Comparison of ENCODE assay signal across 13 cellular contexts in the genomic region with DNA sequence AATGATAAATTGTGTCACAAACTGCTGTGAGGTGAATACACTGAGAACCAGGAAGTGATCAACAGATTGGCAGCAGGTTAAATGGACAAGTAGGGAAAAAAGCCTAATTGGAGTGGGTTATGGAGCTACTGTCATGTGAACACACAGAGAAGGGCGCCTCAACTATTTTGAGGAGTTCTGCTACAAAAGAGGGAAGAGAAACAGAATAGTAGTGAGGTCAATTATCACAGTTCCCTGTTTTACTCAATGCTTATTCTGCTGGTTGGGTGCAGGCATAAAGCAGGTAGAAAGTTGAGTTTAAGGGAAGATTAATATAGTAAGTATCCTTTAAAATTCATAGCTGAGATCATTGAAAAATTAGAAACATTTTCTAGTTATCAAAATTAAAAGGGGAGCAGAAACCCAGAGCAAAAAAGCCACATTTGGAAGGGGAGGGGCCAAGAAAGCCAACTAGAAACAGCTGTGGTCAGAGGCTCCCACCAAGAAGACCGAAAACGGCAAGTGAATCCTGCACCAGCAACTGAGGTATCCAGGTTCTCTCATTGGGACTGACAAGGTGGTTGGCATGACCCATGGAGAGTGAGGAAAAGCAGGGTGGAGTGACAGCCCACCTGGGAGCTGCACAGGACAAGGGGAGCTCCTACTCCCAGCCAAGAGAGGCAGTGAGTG.
DNase-seq lines count a peak whose midpoint lies in the region; ATAC-seq, FAIRE-seq and TF ChIP-seq lines count a peak whose summit lies in the region.
"Had no signal": no experiment of that assay in that cellular context is flagged by ENCODE, and none has a peak within 500 bp of the region (broad histone marks: within the 10 kb centered on the region; RNA-seq: fewer than 3 reads in every experiment).

No MANE protein-coding gene starts in this region.

- H3K4me1 Mint-ChIP-seq in endothelial cell (ENCODE audit: unreplicated experiment), result no peaks in the 10 kb centered on the region

- no peaks in the 10 kb centered on the region for H3K9me3 ChIP-seq in ascending aorta
- H3K9me3 ChIP-seq: HAP-1 had no signal

- no peaks in the 10 kb centered on the region for H3K36me3 Mint-ChIP-seq in endothelial cell (ENCODE audit: low read depth, unreplicated experiment)

- no peak for TF ChIP-seq CTCF in GM20000 (IDR thresholded peaks at IDR 0.05; ENCODE audit: extremely low read depth, missing control alignments)
- no peak for TF ChIP-seq CTCF in ascending aorta (IDR thresholded peaks at IDR 0.05)
- TF ChIP-seq CTCF in endothelial cell (IDR thresholded peaks at IDR 0.05; ENCODE audit: unreplicated experiment), result no peak

- no peaks in the 10 kb centered on the region for H3K4me1 ChIP-seq in ascending aorta
- H3K4me1 ChIP-seq: HAP-1 had no signal

- intact Hi-C loops in ascending aorta (cut with DNase I), result no loop called here

- peak; percentile 62 for ATAC-seq in HG03066 (IDR thresholded peaks at IDR 0.05; ENCODE audit: low read depth, unreplicated experiment)

- no peaks in the 10 kb centered on the region for H3K36me3 ChIP-seq in ascending aorta
- H3K36me3 ChIP-seq: HAP-1 had no signal

- H3K9me3 Mint-ChIP-seq in endothelial cell (ENCODE audit: unreplicated experiment), result peaks cover 7% of the 10 kb centered on the region

- H3K27me3 Mint-ChIP-seq in endothelial cell (ENCODE audit: unreplicated experiment), result peaks cover 4% of the 10 kb centered on the region
- H3K27me3 Mint-ChIP-seq: activated naive CD8-positive, alpha-beta T cell; CD4-positive, alpha-beta T cell had no signal

- no peak for DNase-seq in GM12892 (ENCODE audit: insufficient read length)
- peak; percentile 41 for DNase-seq in GM20000 (ENCODE audit: low spot score)
- no peak for DNase-seq in ascending aorta (ENCODE audit: low spot score in 2 of 2)
- no peak for DNase-seq in AG08395 (ENCODE audit: low spot score)
- no peak for DNase-seq in RPMI8226
- DNase-seq in endothelial cell (ENCODE audit: low spot score), result no peak
- DNase-seq in NCI-H146 treated with DMSO at 0.1 percent for 48 hours (lab: John Stamatoyannopoulos, UW; ENCODE audit: unreplicated experiment), result no peak
- DNase-seq: CD4-positive, alpha-beta T cell; stimulated activated CD4-positive, alpha-beta T cell treated with anti-CD3 and anti-CD28 coated beads, Interleukin-12 subunit alpha, Interleukin-12 subunit beta, amount 100 ng/mL, for 4 hours had no signal

- no peak overlapping the region for H3K27ac Mint-ChIP-seq in endothelial cell (ENCODE audit: unreplicated experiment)
- H3K27ac Mint-ChIP-seq: activated naive CD8-positive, alpha-beta T cell; CD4-positive, alpha-beta T cell had no signal

- peak overlapping the region; percentile 1 to 5 for H3K27ac ChIP-seq in ascending aorta
- H3K27ac ChIP-seq: epithelial cell of prostate had no signal

- H3K4me3 Mint-ChIP-seq in endothelial cell (ENCODE audit: unreplicated experiment), result no peak overlapping the region
- H3K4me3 Mint-ChIP-seq: activated naive CD8-positive, alpha-beta T cell; CD4-positive, alpha-beta T cell had no signal

- FAIRE-seq in GM12892 (lab: Jason Lieb, UNC), result peak; percentile 81

- no peak overlapping the region for H3K4me3 ChIP-seq in ascending aorta
- H3K4me3 ChIP-seq: HAP-1 had no signal

- TF ChIP-seq POLR2A in GM12892 (IDR thresholded peaks at IDR 0.05; ENCODE audit: low read depth, low read length), result no peak

- H3K27me3 ChIP-seq in ascending aorta, result no peaks in the 10 kb centered on the region
